Comparison of ENCODE assay signal across 1 cellular context in the genomic region with DNA sequence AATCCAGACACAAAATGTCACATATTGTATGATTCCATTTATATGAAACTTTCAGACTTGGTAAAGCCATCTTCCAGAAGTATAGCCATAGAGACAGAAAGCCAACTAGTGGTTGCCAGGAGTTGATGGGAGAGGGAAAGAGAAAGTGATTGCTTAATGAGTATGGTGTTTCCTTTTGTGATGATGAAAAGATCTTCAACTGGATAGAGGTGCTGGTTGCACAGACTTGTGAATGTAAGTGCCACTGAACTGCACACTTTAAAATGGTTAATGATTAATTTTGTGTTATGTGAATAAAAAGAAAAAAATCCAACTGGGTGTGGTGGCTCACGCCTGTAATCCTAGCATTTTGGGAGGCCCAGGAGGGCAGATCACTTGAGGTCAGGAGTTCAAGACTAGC.
TF ChIP-seq lines count a peak whose summit lies in the region.

No MANE protein-coding gene starts in this region.

TF ChIP-seq in IMR-90, 13 proteins besides CTCF, POLR2A, EP300 and RAD21:
- no peak for TF ChIP-seq RFX5 (IDR thresholded peaks at IDR 0.05; ENCODE audit: low read depth, low read length)
- no peak for TF ChIP-seq MXI1 (IDR thresholded peaks at IDR 0.05; ENCODE audit: borderline replicate concordance, low read depth, low read length)
- no peak for TF ChIP-seq BHLHE40 (IDR thresholded peaks at IDR 0.05; ENCODE audit: low read depth, low read length)
- no peak for TF ChIP-seq FOS (IDR thresholded peaks at IDR 0.05; ENCODE audit: low read depth, low read length)
- TF ChIP-seq CEBPB (IDR thresholded peaks at IDR 0.05; ENCODE audit: low read depth, low read length): 0 out of 2 replicates have a peak, but pooled peaks have one; percentile 11
- TF ChIP-seq, protein P1, sequence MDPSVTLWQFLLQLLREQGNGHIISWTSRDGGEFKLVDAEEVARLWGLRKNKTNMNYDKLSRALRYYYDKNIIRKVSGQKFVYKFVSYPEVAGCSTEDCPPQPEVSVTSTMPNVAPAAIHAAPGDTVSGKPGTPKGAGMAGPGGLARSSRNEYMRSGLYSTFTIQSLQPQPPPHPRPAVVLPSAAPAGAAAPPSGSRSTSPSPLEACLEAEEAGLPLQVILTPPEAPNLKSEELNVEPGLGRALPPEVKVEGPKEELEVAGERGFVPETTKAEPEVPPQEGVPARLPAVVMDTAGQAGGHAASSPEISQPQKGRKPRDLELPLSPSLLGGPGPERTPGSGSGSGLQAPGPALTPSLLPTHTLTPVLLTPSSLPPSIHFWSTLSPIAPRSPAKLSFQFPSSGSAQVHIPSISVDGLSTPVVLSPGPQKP (IDR thresholded peaks at IDR 0.05; ENCODE audit: borderline replicate concordance, low read depth, low read length): no peak
